ENCODE assay signal across 17 cellular contexts in the genomic region with DNA sequence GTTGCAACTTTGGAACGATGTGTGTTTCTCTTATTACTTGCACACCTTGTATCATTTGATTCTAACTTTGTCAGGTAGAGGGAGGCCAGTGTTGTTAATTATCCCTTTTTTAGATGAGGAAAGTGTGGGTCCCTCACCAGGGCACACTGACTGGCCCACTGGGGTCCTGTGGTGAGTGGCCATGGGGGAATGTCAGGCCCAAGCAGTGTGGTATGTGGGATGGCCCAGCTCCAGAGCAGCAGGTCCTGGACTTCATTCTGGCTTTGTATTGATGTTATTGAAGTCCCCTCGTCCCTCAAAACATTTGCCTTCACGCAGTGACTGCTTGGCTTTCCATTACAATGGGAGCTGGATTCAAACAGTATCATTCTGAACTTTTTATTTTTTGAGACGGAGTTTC. TPM values are rescaled to one million over a fixed set of nuclear protein-coding genes. Genes with fewer than 3 reads are reported as not detected.
DNase-seq lines count a peak whose midpoint lies in the region; TF ChIP-seq lines count a peak whose summit lies in the region.
"Had no signal": no experiment of that assay in that cellular context is flagged by ENCODE, and none has a peak within 500 bp of the region (broad histone marks: within the 10 kb centered on the region; RNA-seq: fewer than 3 reads in every experiment).

No MANE protein-coding gene starts in this region.

- peak overlapping the region; percentile 13 for H3K4me3 Mint-ChIP-seq in activated naive CD4-positive, alpha-beta T cell treated with anti-CD3 and anti-CD28 coated beads, Interleukin-2, amount 10 ng/mL, durations not matched to agents 7 days and 5 days
- H3K4me3 Mint-ChIP-seq in activated CD4-positive, alpha-beta memory T cell treated with anti-CD3 and anti-CD28 coated beads, Interleukin-2, amount 10 ng/mL, durations not matched to agents 7 days and 5 days = peak overlapping the region; percentile 26
- H3K4me3 Mint-ChIP-seq in immature natural killer cell = peak overlapping the region in 2 of 5 donors; percentile 5 to 15
- H3K4me3 Mint-ChIP-seq in type B pancreatic cell = no peak overlapping the region
- H3K4me3 Mint-ChIP-seq in osteocyte (ENCODE audit: unreplicated experiment) = no peak overlapping the region
- H3K4me3 Mint-ChIP-seq: nephron progenitor cell had no signal

- no peak for TF ChIP-seq POLR2A in uterus (IDR thresholded peaks at IDR 0.05)

- no peaks in the 10 kb centered on the region for H3K36me3 ChIP-seq in uterus

- H3K36me3 Mint-ChIP-seq in activated naive CD4-positive, alpha-beta T cell treated with anti-CD3 and anti-CD28 coated beads, Interleukin-2, amount 10 ng/mL, durations not matched to agents 7 days and 5 days = peaks cover 66% of the 10 kb centered on the region
- H3K36me3 Mint-ChIP-seq in activated CD4-positive, alpha-beta memory T cell treated with anti-CD3 and anti-CD28 coated beads, Interleukin-2, amount 10 ng/mL, durations not matched to agents 7 days and 5 days (ENCODE audit: low read depth) = peaks cover 70% of the 10 kb centered on the region
- H3K36me3 Mint-ChIP-seq in immature natural killer cell (peaks cover 0 to under 1% (median 0%) of the 10 kb centered on the region in 3 donors), type B pancreatic cell (peaks cover 36% of the 10 kb centered on the region), osteocyte (ENCODE audit: unreplicated experiment) (peaks cover 2% of the 10 kb centered on the region)

- no peak overlapping the region for H3K4me3 ChIP-seq in uterus
- H3K4me3 ChIP-seq: testis had no signal

- H3K27me3 Mint-ChIP-seq in activated naive CD4-positive, alpha-beta T cell treated with anti-CD3 and anti-CD28 coated beads, Interleukin-2, amount 10 ng/mL, durations not matched to agents 7 days and 5 days = no peaks in the 10 kb centered on the region
- no peaks in the 10 kb centered on the region for H3K27me3 Mint-ChIP-seq in activated CD4-positive, alpha-beta memory T cell treated with anti-CD3 and anti-CD28 coated beads, Interleukin-2, amount 10 ng/mL, durations not matched to agents 7 days and 5 days
- peaks cover 0 to 2% (median 0%) of the 10 kb centered on the region in 3 donors for H3K27me3 Mint-ChIP-seq in immature natural killer cell (ENCODE audit: low read depth in 3 of 3)
- no peaks in the 10 kb centered on the region for H3K27me3 Mint-ChIP-seq in type B pancreatic cell
- no peaks in the 10 kb centered on the region for H3K27me3 Mint-ChIP-seq in osteocyte (ENCODE audit: unreplicated experiment)

- peak overlapping the region; percentile 98 for H3K27ac Mint-ChIP-seq in activated naive CD4-positive, alpha-beta T cell treated with anti-CD3 and anti-CD28 coated beads, Interleukin-2, amount 10 ng/mL, durations not matched to agents 7 days and 5 days
- peak overlapping the region; percentile 84 for H3K27ac Mint-ChIP-seq in activated CD4-positive, alpha-beta memory T cell treated with anti-CD3 and anti-CD28 coated beads, Interleukin-2, amount 10 ng/mL, durations not matched to agents 7 days and 5 days
- H3K27ac Mint-ChIP-seq in immature natural killer cell (peak overlapping the region; percentile 31 to 79 (median 58)), type B pancreatic cell (peak overlapping the region; percentile 17), osteocyte (ENCODE audit: unreplicated experiment) (no peak overlapping the region)

- CTCF ChIA-PET in activated naive CD4-positive, alpha-beta T cell treated with anti-CD3 and anti-CD28 coated beads, Interleukin-2, amount 10 ng/mL, durations not matched to agents 7 days and 5 days (lab: Charles Lee) = interaction anchor here (0.7 to 1.8 kb wide), 3 partner anchors 9 to 42 kb away, joined by 3 to 5 read pairs (median 3); no protein-coding TSS in a partner anchor
- CTCF ChIA-PET in activated CD4-positive, alpha-beta memory T cell treated with anti-CD3 and anti-CD28 coated beads, Interleukin-2, amount 10 ng/mL, durations not matched to agents 7 days and 5 days (lab: Charles Lee) = interaction anchor here (1.2 to 1.7 kb wide), 4 partner anchors 19 to 34 kb away, joined by 3 to 4 read pairs (median 4); no protein-coding TSS in a partner anchor

- H3K9me3 Mint-ChIP-seq in activated naive CD4-positive, alpha-beta T cell treated with anti-CD3 and anti-CD28 coated beads, Interleukin-2, amount 10 ng/mL, durations not matched to agents 7 days and 5 days = no peaks in the 10 kb centered on the region
- no peaks in the 10 kb centered on the region for H3K9me3 Mint-ChIP-seq in activated CD4-positive, alpha-beta memory T cell treated with anti-CD3 and anti-CD28 coated beads, Interleukin-2, amount 10 ng/mL, durations not matched to agents 7 days and 5 days
- H3K9me3 Mint-ChIP-seq in immature natural killer cell = no peaks in the 10 kb centered on the region
- peaks cover 5% of the 10 kb centered on the region for H3K9me3 Mint-ChIP-seq in type B pancreatic cell
- no peaks in the 10 kb centered on the region for H3K9me3 Mint-ChIP-seq in osteocyte (ENCODE audit: unreplicated experiment)

- no peaks in the 10 kb centered on the region for H3K4me1 ChIP-seq in uterus

- H3K27ac ChIP-seq in uterus = no peak overlapping the region
- H3K27ac ChIP-seq: testis had no signal

- intact Hi-C loops in uterus (cut with DNase I; ENCODE audit: low total_unique reads) = no loop called here

- POLR2A ChIA-PET in activated CD4-positive, alpha-beta memory T cell treated with anti-CD3 and anti-CD28 coated beads, Interleukin-2, amount 10 ng/mL, durations not matched to agents 7 days and 5 days (lab: Charles Lee) = interaction anchor here (0.6 to 12.1 kb wide), 14 partner anchors 8 to 132 kb away, joined by 3 to 120 read pairs (median 9); a partner anchor contains a TSS

- TF ChIP-seq CTCF in type B pancreatic cell (conservative IDR thresholded peaks at IDR 0.05) (no peak), osteocyte (IDR thresholded peaks at IDR 0.05) (no peak), uterus (IDR thresholded peaks at IDR 0.05) (no peak)

- H3K9me3 ChIP-seq in uterus = no peaks in the 10 kb centered on the region
- H3K9me3 ChIP-seq: testis had no signal

- no peak for DNase-seq in activated naive CD4-positive, alpha-beta T cell treated with anti-CD3 and anti-CD28 coated beads, Interleukin-2, amount 10 ng/mL, durations not matched to agents 7 days and 5 days
- no peak for DNase-seq in activated naive CD4-positive, alpha-beta T cell treated with anti-CD3 and anti-CD28 coated beads, Interleukin-2, amount 50 U/mL, for 16 hours
- no peak for DNase-seq in activated CD4-positive, alpha-beta memory T cell treated with anti-CD3 and anti-CD28 coated beads, Interleukin-2, amount 10 ng/mL, durations not matched to agents 7 days and 5 days
- no peak for DNase-seq in immature natural killer cell
- DNase-seq in type B pancreatic cell (ENCODE audit: extremely low spot score, unreplicated experiment) = no peak
- DNase-seq in osteocyte (ENCODE audit: extremely low spot score, unreplicated experiment) = no peak
- DNase-seq in NCI-H2081 treated with DMSO at 0.1 percent for 48 hours (lab: John Stamatoyannopoulos, UW) = no peak
- no peak for DNase-seq in uterus
- DNase-seq: activated gamma-delta T cell treated with Interleukin-2 at 50 U/mL for 16 hours; effector CD8-positive, alpha-beta T cell; left ventricle myocardium superior; NCI-H2029; NCI-H526; nephron progenitor cell; retina; SW 1271; testis had no signal

- H3K27me3 ChIP-seq in uterus = no peaks in the 10 kb centered on the region
- H3K27me3 ChIP-seq: testis had no signal

- H3K4me1 Mint-ChIP-seq in activated naive CD4-positive, alpha-beta T cell treated with anti-CD3 and anti-CD28 coated beads, Interleukin-2, amount 10 ng/mL, durations not matched to agents 7 days and 5 days = peaks cover 96% of the 10 kb centered on the region
- peaks cover 93% of the 10 kb centered on the region for H3K4me1 Mint-ChIP-seq in activated CD4-positive, alpha-beta memory T cell treated with anti-CD3 and anti-CD28 coated beads, Interleukin-2, amount 10 ng/mL, durations not matched to agents 7 days and 5 days
- H3K4me1 Mint-ChIP-seq in immature natural killer cell = peaks cover 86 to 95% of the 10 kb centered on the region in 2 donors
- H3K4me1 Mint-ChIP-seq in type B pancreatic cell (ENCODE audit: unreplicated experiment) = peaks cover 56% of the 10 kb centered on the region
- peaks cover 27% of the 10 kb centered on the region for H3K4me1 Mint-ChIP-seq in osteocyte (ENCODE audit: unreplicated experiment)

RNA-seq across cellular contexts. Expression of a gene that starts 11.7 kb away (rescaled TPM):
- 10 to 100 TPM; 70.8 to 75.9 TPM for total RNA-seq in activated CD4-positive, alpha-beta memory T cell treated with anti-CD3 and anti-CD28 coated beads, Interleukin-2, amount 10 ng/mL, durations not matched to agents 7 days and 5 days
- 10 to 100 TPM; 10.7 to 22.1 (median 16.2) TPM for polyA plus RNA-seq in immature natural killer cell
- total RNA-seq in type B pancreatic cell (ENCODE audit: low replicate concordance) (86.4 and 103 TPM in 2 replicates), osteocyte (39.5 and 45.4 TPM in 2 replicates), uterus (10 to 100 TPM; 14.7 to 47.5 (median 29.3) TPM)

Comparison
In these comparisons a context has a peak if more than half of its experiments do, and no peak if none do; other contexts are left out.
1. H3K4me3 Mint-ChIP-seq: peak in activated naive CD4-positive, alpha-beta T cell treated with anti-CD3 and anti-CD28 coated beads, Interleukin-2, amount 10 ng/mL, durations not matched to agents 7 days and 5 days (single experiment) and activated CD4-positive, alpha-beta memory T cell treated with anti-CD3 and anti-CD28 coated beads, Interleukin-2, amount 10 ng/mL, durations not matched to agents 7 days and 5 days (single experiment); none in type B pancreatic cell (single experiment) and osteocyte (single experiment).